Comparison of ENCODE assay signal across 8 cellular contexts in the genomic region with DNA sequence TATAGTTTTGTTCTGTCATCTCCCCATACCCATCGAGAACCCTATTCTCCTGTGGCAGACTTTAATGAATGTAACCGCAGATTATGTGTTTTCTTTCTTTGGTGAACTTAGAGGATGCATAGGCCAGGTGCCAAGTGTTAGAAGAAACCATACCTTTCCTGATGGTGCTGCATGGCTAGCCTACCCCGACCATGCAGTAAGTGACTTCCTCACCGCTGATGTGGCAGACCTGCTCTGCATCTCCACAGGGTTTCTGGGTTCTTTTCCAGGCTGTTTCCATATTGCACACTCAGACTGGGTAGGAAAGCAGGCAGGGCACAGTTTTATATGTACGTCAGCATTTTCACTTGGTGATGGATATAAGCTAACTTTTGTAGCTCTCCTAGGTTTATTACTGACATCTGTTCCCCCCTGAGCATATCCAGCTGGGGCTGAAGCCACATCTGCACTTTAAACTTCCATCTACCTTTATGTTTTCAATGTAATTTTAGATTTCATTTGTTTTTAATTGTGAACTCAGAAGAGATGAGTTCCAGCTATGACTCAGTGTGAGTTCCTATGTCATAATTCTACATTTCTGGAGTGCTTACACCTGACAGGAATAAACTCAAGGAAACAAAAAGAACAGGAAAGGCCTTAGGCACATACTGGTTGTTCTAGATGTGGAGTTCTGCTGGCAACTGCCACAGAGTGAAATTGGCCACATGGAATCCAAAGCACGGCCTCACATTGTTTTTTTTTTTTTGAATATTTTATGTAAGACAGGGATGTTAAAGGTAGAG. TPM values are rescaled to one million over a fixed set of nuclear protein-coding genes. Genes with fewer than 3 reads are reported as not detected.
DNase-seq lines count a peak whose midpoint lies in the region; ATAC-seq, FAIRE-seq and TF ChIP-seq lines count a peak whose summit lies in the region.

No MANE protein-coding gene starts in this region.

- DNase-seq in A172 (ENCODE audit: low spot score) (peak; percentile 21), SK-N-MC (ENCODE audit: low read depth, low spot score) (no peak), keratinocyte (ENCODE audit: low read depth, low spot score) (peak; percentile 73), NCI-H524 treated with DMSO at 0.1 percent for 48 hours (lab: John Stamatoyannopoulos, UW) (no peak), SK-N-DZ (ENCODE audit: low spot score) (no peak)
- DNase-seq in CD8-positive, alpha-beta memory T cell = no peak
- no peak for DNase-seq in activated CD4-positive, CD25-positive, alpha-beta regulatory T cell (lab: John Stamatoyannopoulos, UW)

- H3K4me1 Mint-ChIP-seq in CD8-positive, alpha-beta memory T cell = peaks cover 58 to 91% (median 89%) of the 10 kb centered on the region in 3 donors

- peaks cover 76% of the 10 kb centered on the region for H3K79me2 ChIP-seq in keratinocyte (ENCODE audit: control insufficient read depth, insufficient read depth, low read length)

- H4K20me1 ChIP-seq in keratinocyte (ENCODE audit: control insufficient read depth, extremely low read depth, insufficient read depth, low read length) = no peaks in the 10 kb centered on the region

- H3K27ac ChIP-seq in SK-N-MC (peak overlapping the region; percentile 45; the same call in 1 of the 2 replicates), keratinocyte (ENCODE audit: control insufficient read depth, insufficient read depth, low read length) (peak overlapping the region; percentile 49)
- no peak overlapping the region for H3K27ac ChIP-seq in CD8-positive, alpha-beta memory T cell (ENCODE audit: low read depth, low read length)

- H3K9me3 Mint-ChIP-seq in CD8-positive, alpha-beta memory T cell = no peaks in the 10 kb centered on the region

- H3K9ac ChIP-seq in SK-N-MC (ENCODE audit: insufficient read length) (no peak overlapping the region), keratinocyte (ENCODE audit: control insufficient read depth, extremely low read depth, insufficient read depth, low read length) (peak overlapping the region; percentile 0)

- H2AFZ ChIP-seq in keratinocyte (ENCODE audit: control insufficient read depth, low read length) = no peak overlapping the region

- no peaks in the 10 kb centered on the region for H3K36me3 Mint-ChIP-seq in CD8-positive, alpha-beta memory T cell

- POLR2A ChIA-PET in CD8-positive, alpha-beta memory T cell (lab: Charles Lee) = no interaction called here

- CTCF ChIA-PET in CD8-positive, alpha-beta memory T cell (lab: Charles Lee) = no interaction called here

- peak overlapping the region in 1 of 8 donors; percentile 5 for H3K27ac Mint-ChIP-seq in CD8-positive, alpha-beta memory T cell

- H3K9me3 ChIP-seq in SK-N-MC (ENCODE audit: low read depth, low read length) = no peaks in the 10 kb centered on the region
- H3K9me3 ChIP-seq in keratinocyte (ENCODE audit: control insufficient read depth, low read depth, low read length) = no peaks in the 10 kb centered on the region
- H3K9me3 ChIP-seq in CD8-positive, alpha-beta memory T cell (ENCODE audit: low read length) = no peaks in the 10 kb centered on the region

- dilution Hi-C loops in keratinocyte (cut with MboI; ENCODE audit: extremely low pct_ligation_motif_present, low sequenced_read_pairs) = no loop called here

- TF ChIP-seq CTCF in keratinocyte (optimal IDR thresholded peaks at IDR 0.05 in 1 of 3, IDR thresholded peaks at IDR 0.05 in 1 of 3, conservative IDR thresholded peaks at IDR 0.05 in 1 of 3; ENCODE audit: extremely low read depth in 1 of 3, insufficient read depth in 2 of 3, low read length in 3 of 3) = no peak

- H3K4me2 ChIP-seq in keratinocyte (ENCODE audit: control insufficient read depth, extremely low read depth, insufficient read depth, low read depth, low read length) = peak overlapping the region; percentile 66

- H3K4me3 Mint-ChIP-seq in CD8-positive, alpha-beta memory T cell = no peak overlapping the region

- H3K4me1 ChIP-seq in keratinocyte (ENCODE audit: control insufficient read depth, extremely low read depth, insufficient read depth, low read length) = peaks cover 38% of the 10 kb centered on the region
- peaks cover 45% of the 10 kb centered on the region for H3K4me1 ChIP-seq in CD8-positive, alpha-beta memory T cell (ENCODE audit: insufficient read depth, low read length)

- no peaks in the 10 kb centered on the region for H3K27me3 Mint-ChIP-seq in CD8-positive, alpha-beta memory T cell

- peaks cover 2% of the 10 kb centered on the region for H3K9me1 ChIP-seq in keratinocyte (ENCODE audit: control insufficient read depth, extremely low read depth, insufficient read depth, low read length)

- peak; percentile 91 for FAIRE-seq in keratinocyte (lab: Jason Lieb, UNC)

- no peaks in the 10 kb centered on the region for H3K27me3 ChIP-seq in keratinocyte (ENCODE audit: control insufficient read depth, extremely low read depth, insufficient read depth, low read length)
- H3K27me3 ChIP-seq in CD8-positive, alpha-beta memory T cell (ENCODE audit: insufficient read depth, low read length, poor library complexity, severe bottlenecking) = no peaks in the 10 kb centered on the region

- H3K36me3 ChIP-seq in SK-N-MC (ENCODE audit: insufficient read depth, low read length) (no peaks in the 10 kb centered on the region), keratinocyte (ENCODE audit: control insufficient read depth in 2 of 2, extremely low read depth in 1 of 2, insufficient read depth in 2 of 2, low read length in 2 of 2) (no peaks in the 10 kb centered on the region)
- H3K36me3 ChIP-seq in CD8-positive, alpha-beta memory T cell (ENCODE audit: insufficient read depth, low read length) = no peaks in the 10 kb centered on the region

- peak overlapping the region; percentile 27 for H3K4me3 ChIP-seq in SK-N-MC
- peak overlapping the region in 2 of 3 experiments; percentile 5 to 22 for H3K4me3 ChIP-seq in keratinocyte (ENCODE audit: control insufficient read depth in 2 of 3, extremely low read depth in 1 of 3, insufficient read depth in 2 of 3, low read depth in 1 of 3, low read length in 3 of 3)
- H3K4me3 ChIP-seq in CD8-positive, alpha-beta memory T cell (ENCODE audit: low read length) = no peak overlapping the region

- ATAC-seq in GM21576 (IDR thresholded peaks at IDR 0.05; ENCODE audit: unreplicated experiment) = peak; percentile 44

RNA-seq across cellular contexts. Expression of a gene that starts 42.4 kb away (rescaled TPM):
- 4.9 and 5.0 TPM in 2 replicates for total RNA-seq in A172 (2014; rRNA removed; shearing (Covaris generic))
- polyA plus RNA-seq in keratinocyte = 9.6 to 16.2 TPM (median 11.1 TPM) in 3 replicates
- polyA plus RNA-seq in keratinocyte (2011; ENCODE audit: low read depth) = 15.5 TPM
- polyA plus RNA-seq in keratinocyte (2011; cell fraction: cytosol; rRNA removed) = 8.0 and 11.4 TPM in 2 replicates
- polyA plus RNA-seq in keratinocyte (2011; cell fraction: nucleus; rRNA removed) = 13.5 and 16.0 TPM in 2 replicates
- 8.5 and 8.9 TPM in 2 replicates for polyA plus RNA-seq in keratinocyte (2012; ENCODE audit: low replicate concordance)
- polyA minus RNA-seq in keratinocyte = 9.3 to 24.7 TPM (median 12.1 TPM) in 3 replicates
- polyA minus RNA-seq in keratinocyte (2011; cell fraction: cytosol; rRNA and poly(A)+ RNA removed) = 9.8 TPM
- 19.8 and 36.8 TPM in 2 replicates for polyA minus RNA-seq in keratinocyte (2011; cell fraction: nucleus; rRNA and poly(A)+ RNA removed)
- polyA plus RNA-seq in SK-N-DZ (2014; cell fraction: cytosol; rRNA removed) = 3.9 and 4.9 TPM in 2 replicates
- 3.6 and 6.9 TPM in 2 replicates for polyA plus RNA-seq in SK-N-DZ (2014; cell fraction: nucleus; rRNA removed)
- 10 to 100 TPM; 16.7 to 17.8 TPM for total RNA-seq in CD8-positive, alpha-beta memory T cell
- 4.9 TPM for polyA plus RNA-seq in CD8-positive, alpha-beta memory T cell

Comparison
In these comparisons a context has a peak if more than half of its experiments do, and no peak if none do; other contexts are left out.
1. DNase-seq: peak in A172 (single experiment) and keratinocyte (single experiment); none in SK-N-MC (single experiment), NCI-H524 treated with DMSO at 0.1 percent for 48 hours (single experiment), SK-N-DZ (single experiment), CD8-positive, alpha-beta memory T cell (0 of 5) and activated CD4-positive, CD25-positive, alpha-beta regulatory T cell (0 of 4).